In the genomic region with DNA sequence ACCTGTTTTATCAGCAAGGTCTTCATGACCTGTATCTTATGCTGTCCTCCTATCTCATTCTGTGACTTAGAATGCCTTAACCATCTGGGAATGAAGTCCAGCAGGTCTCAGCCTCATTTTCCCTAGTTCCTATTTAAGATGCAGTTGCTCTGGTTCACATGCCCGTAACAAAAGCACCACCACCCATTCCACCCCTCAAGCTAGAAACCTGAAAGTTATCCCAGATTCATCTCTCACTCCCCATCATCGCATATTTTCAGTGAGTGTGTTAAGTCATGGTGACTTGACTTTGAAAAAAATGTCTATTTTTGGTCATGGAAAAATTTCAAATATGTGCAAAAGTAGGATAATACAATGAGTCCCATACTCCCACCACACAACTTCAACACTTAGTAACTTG, we compare ENCODE assay signal across 28 cellular contexts. TPM values are rescaled to one million over a fixed set of nuclear protein-coding genes. Genes with fewer than 3 reads are reported as not detected.
A peak's percentile ranks its signal among the peaks of the same experiment; 100 is the strongest.
DNase-seq lines count a peak whose midpoint lies in the region; ATAC-seq and TF ChIP-seq lines count a peak whose summit lies in the region.
"Had no signal": no experiment of that assay in that cellular context is flagged by ENCODE, and none has a peak within 500 bp of the region (broad histone marks: within the 10 kb centered on the region; RNA-seq: fewer than 3 reads in every experiment).

No MANE protein-coding gene starts in this region.

- DNase-seq in AG08395 (ENCODE audit: low spot score) (peak; percentile 14), EH (ENCODE audit: low read depth) (peak; percentile 80), brain microvascular endothelial cell (peak; percentile 18), upper lobe of right lung (no peak), NCI-H2081 treated with DMSO at 0.1 percent for 48 hours (lab: John Stamatoyannopoulos, UW) (no peak), COR-L47 (lab: John Stamatoyannopoulos, UW) (no peak)
- DNase-seq in naive thymus-derived CD4-positive, alpha-beta T cell: no peak
- DNase-seq in activated CD4-positive, alpha-beta T cell treated with anti-CD3 and anti-CD28 coated beads for 1 hour: no peak
- DNase-seq: ACHN; activated effector memory CD4-positive, alpha-beta T cell treated with anti-CD3 and anti-CD28 coated beads, Interleukin-2, amount 50 U/mL, for 16 hours; CD4-positive, CD25-positive, alpha-beta regulatory T cell; effector CD4-positive, alpha-beta T cell; erythroblast; GF-D8; islet precursor cell; MG63; NCI-H1436 treated with DMSO at 0.1 percent for 48 hours; NCI-H2171 treated with DMSO at 0.1 percent for 48 hours; NCI-H524 treated with DMSO at 0.1 percent for 48 hours; SK-N-SH; small intestine; stimulated activated CD4-positive, alpha-beta T cell treated with anti-CD3 and anti-CD28 coated beads, Interleukin-2, amount 100 ng/mL, for 48 hours; stimulated activated naive CD8-positive, alpha-beta T cell treated with anti-CD3 and anti-CD28 coated beads, Interleukin-15, Interleukin-2, amounts not matched to agents 100 U/mL and 50 U/mL, for 24 hours; WERI-Rb-1 had no signal

- no peaks in the 10 kb centered on the region for H3K27me3 Mint-ChIP-seq in naive thymus-derived CD4-positive, alpha-beta T cell
- H3K27me3 Mint-ChIP-seq: CD4-positive, CD25-positive, alpha-beta regulatory T cell had no signal

- peaks cover 0 to 6% (median 4%) of the 10 kb centered on the region in 5 donors for H3K36me3 Mint-ChIP-seq in naive thymus-derived CD4-positive, alpha-beta T cell

- intact Hi-C loops in naive thymus-derived CD4-positive, alpha-beta T cell (cut with micrococcal nuclease): no loop called here
- intact Hi-C loops in upper lobe of right lung (cut with DNase I): no loop called here

- in situ Hi-C loops in brain microvascular endothelial cell (cut with HindIII; ENCODE audit: low pct_ligation_motif_present, low sequenced_read_pairs): no loop called here

- H3K27ac ChIP-seq in brain microvascular endothelial cell: no peak overlapping the region
- no peak overlapping the region for H3K27ac ChIP-seq in naive thymus-derived CD4-positive, alpha-beta T cell (ENCODE audit: low read depth, low read length)
- H3K27ac ChIP-seq in upper lobe of right lung: no peak overlapping the region
- H3K27ac ChIP-seq: gastroesophageal sphincter, RWPE1, tibial nerve, WERI-Rb-1 had no signal

- H3K36me3 ChIP-seq in brain microvascular endothelial cell (replicated peaks): peaks cover 2% of the 10 kb centered on the region
- peaks cover 0 to 5% (median 0%) of the 10 kb centered on the region in 3 experiments for H3K36me3 ChIP-seq in naive thymus-derived CD4-positive, alpha-beta T cell (ENCODE audit: control insufficient read depth in 2 of 3, insufficient read depth in 3 of 3, low read length in 3 of 3)
- H3K36me3 ChIP-seq in upper lobe of right lung: peaks cover 5% of the 10 kb centered on the region

- no peaks in the 10 kb centered on the region for H3K9me3 ChIP-seq in naive thymus-derived CD4-positive, alpha-beta T cell (ENCODE audit: control insufficient read depth in 2 of 3, low read length in 3 of 3)
- no peaks in the 10 kb centered on the region for H3K9me3 ChIP-seq in upper lobe of right lung
- H3K9me3 ChIP-seq: gastroesophageal sphincter, HAP-1, MG63, SK-N-SH, tibial nerve had no signal

- POLR2A ChIA-PET in naive thymus-derived CD4-positive, alpha-beta T cell (lab: Charles Lee): interaction anchor here (0.6 to 2.6 kb wide), 2 partner anchors 12 to 16 kb away, joined by 3 to 6 read pairs; partner anchors contain the start of gene HMGN2

- H3K9me3 Mint-ChIP-seq in naive thymus-derived CD4-positive, alpha-beta T cell: peaks cover 0 to 2% (median 0%) of the 10 kb centered on the region in 11 donors

- H3K4me3 Mint-ChIP-seq in naive thymus-derived CD4-positive, alpha-beta T cell: peak overlapping the region in 1 of 10 donors; percentile 5

- H3K27me3 ChIP-seq in brain microvascular endothelial cell (replicated peaks): no peaks in the 10 kb centered on the region
- H3K27me3 ChIP-seq in naive thymus-derived CD4-positive, alpha-beta T cell (ENCODE audit: control insufficient read depth in 2 of 2, insufficient read depth in 2 of 2, low read length in 2 of 2): no peaks in the 10 kb centered on the region
- no peaks in the 10 kb centered on the region for H3K27me3 ChIP-seq in upper lobe of right lung
- H3K27me3 ChIP-seq: gastroesophageal sphincter, MG63, tibial nerve had no signal

- ATAC-seq in naive thymus-derived CD4-positive, alpha-beta T cell: no peak
- ATAC-seq in upper lobe of right lung: no peak
- ATAC-seq: gastroesophageal sphincter; stimulated activated naive CD8-positive, alpha-beta T cell treated with anti-CD3 and anti-CD28 coated beads, Interleukin-15, Interleukin-2, amounts not matched to agents 100 U/mL and 50 U/mL, for 24 hours had no signal

- TF ChIP-seq CTCF in brain microvascular endothelial cell (IDR thresholded peaks at IDR 0.05; ENCODE audit: low read depth, low read length, missing control alignments) (no peak), upper lobe of right lung (IDR thresholded peaks at IDR 0.05) (no peak)

- CTCF ChIA-PET in naive thymus-derived CD4-positive, alpha-beta T cell (lab: Charles Lee): no interaction called here

- H3K27ac Mint-ChIP-seq in naive thymus-derived CD4-positive, alpha-beta T cell: peak overlapping the region in 7 of 9 donors; percentile 43 to 78 (median 60)

- no peaks in the 10 kb centered on the region for H3K4me1 ChIP-seq in naive thymus-derived CD4-positive, alpha-beta T cell (ENCODE audit: control insufficient read depth in 2 of 2, insufficient read depth in 2 of 2, low read length in 2 of 2)
- peaks cover 3% of the 10 kb centered on the region for H3K4me1 ChIP-seq in upper lobe of right lung
- H3K4me1 ChIP-seq: gastroesophageal sphincter, HAP-1, tibial nerve had no signal

- no peak overlapping the region for H3K4me3 ChIP-seq in brain microvascular endothelial cell (ENCODE audit: low read depth, low read length)
- no peak overlapping the region for H3K4me3 ChIP-seq in naive thymus-derived CD4-positive, alpha-beta T cell (ENCODE audit: low read length)
- H3K4me3 ChIP-seq in upper lobe of right lung: no peak overlapping the region
- H3K4me3 ChIP-seq: gastroesophageal sphincter, HAP-1, MG63, tibial nerve had no signal

- peaks cover 0 to 15% (median 5%) of the 10 kb centered on the region in 7 donors for H3K4me1 Mint-ChIP-seq in naive thymus-derived CD4-positive, alpha-beta T cell

RNA-seq across cellular contexts. Expression of gene HMGN2, which starts 11.7 kb away (rescaled TPM):
- 100 to 1,000 TPM; 304 to 783 (median 360) TPM for total RNA-seq in naive thymus-derived CD4-positive, alpha-beta T cell
- 100 to 1,000 TPM; 784 to 901 TPM for polyA plus RNA-seq in naive thymus-derived CD4-positive, alpha-beta T cell
- total RNA-seq in upper lobe of right lung: 298 TPM

RNA-seq across cellular contexts. Expression of gene RPS6KA1, which starts 45.6 kb away (rescaled TPM):
- total RNA-seq in naive thymus-derived CD4-positive, alpha-beta T cell: 100 to 1,000 TPM in 2 of 5 experiments, 10 to 100 TPM in 3; 53.8 to 205 (median 97.6) TPM
- 100 to 1,000 TPM; 109 to 131 TPM for polyA plus RNA-seq in naive thymus-derived CD4-positive, alpha-beta T cell
- 124 TPM for total RNA-seq in upper lobe of right lung

RNA-seq across cellular contexts. Expression of gene DHDDS, which starts 51.9 kb away (rescaled TPM):
- 10 to 100 TPM; 28.1 to 58.9 (median 37.7) TPM for total RNA-seq in naive thymus-derived CD4-positive, alpha-beta T cell
- polyA plus RNA-seq in naive thymus-derived CD4-positive, alpha-beta T cell: 10 to 100 TPM; 20.7 to 23.8 TPM
- 41.1 TPM for total RNA-seq in upper lobe of right lung

Comparison
In these comparisons a context has a peak if more than half of its experiments do, and no peak if none do; other contexts are left out.
1. DNase-seq: peak in AG08395 (single experiment), EH (single experiment) and brain microvascular endothelial cell (single experiment); none in naive thymus-derived CD4-positive, alpha-beta T cell (0 of 9), upper lobe of right lung (single experiment), NCI-H2081 treated with DMSO at 0.1 percent for 48 hours (single experiment), activated CD4-positive, alpha-beta T cell treated with anti-CD3 and anti-CD28 coated beads for 1 hour (single experiment) and COR-L47 (single experiment).